ENCODE assay signal across 8 cellular contexts in genomic region chr17:75784473-75785015, GRCh38. TPM values are rescaled to one million over a fixed set of nuclear protein-coding genes. Genes with fewer than 3 reads are reported as not detected.
DNase-seq lines count a peak whose midpoint lies in the region; ATAC-seq and TF ChIP-seq lines count a peak whose summit lies in the region.

A gene with protein sequence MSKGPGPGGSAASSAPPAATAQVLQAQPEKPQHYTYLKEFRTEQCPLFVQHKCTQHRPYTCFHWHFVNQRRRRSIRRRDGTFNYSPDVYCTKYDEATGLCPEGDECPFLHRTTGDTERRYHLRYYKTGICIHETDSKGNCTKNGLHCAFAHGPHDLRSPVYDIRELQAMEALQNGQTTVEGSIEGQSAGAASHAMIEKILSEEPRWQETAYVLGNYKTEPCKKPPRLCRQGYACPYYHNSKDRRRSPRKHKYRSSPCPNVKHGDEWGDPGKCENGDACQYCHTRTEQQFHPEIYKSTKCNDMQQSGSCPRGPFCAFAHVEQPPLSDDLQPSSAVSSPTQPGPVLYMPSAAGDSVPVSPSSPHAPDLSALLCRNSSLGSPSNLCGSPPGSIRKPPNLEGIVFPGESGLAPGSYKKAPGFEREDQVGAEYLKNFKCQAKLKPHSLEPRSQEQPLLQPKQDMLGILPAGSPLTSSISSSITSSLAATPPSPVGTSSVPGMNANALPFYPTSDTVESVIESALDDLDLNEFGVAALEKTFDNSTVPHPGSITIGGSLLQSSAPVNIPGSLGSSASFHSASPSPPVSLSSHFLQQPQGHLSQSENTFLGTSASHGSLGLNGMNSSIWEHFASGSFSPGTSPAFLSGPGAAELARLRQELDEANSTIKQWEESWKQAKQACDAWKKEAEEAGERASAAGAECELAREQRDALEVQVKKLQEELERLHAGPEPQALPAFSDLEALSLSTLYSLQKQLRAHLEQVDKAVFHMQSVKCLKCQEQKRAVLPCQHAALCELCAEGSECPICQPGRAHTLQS (plus strand): TSS chr17:75784806. CDS start chr17:75784881, 75 bp downstream.

- peaks cover 49% of the 10 kb centered on the region for H3K4me1 ChIP-seq in left ventricle myocardium inferior

- H3K4me3 ChIP-seq in left ventricle myocardium inferior = peak within 1 kb of the TSS; percentile 74

- H3K27ac Mint-ChIP-seq in T-helper 2 cell treated with Interferon-gamma antibody and Interleukin-4, amounts not matched to agents 5 μg/mL and 100 μg/mL, for 36 hours = peak within 1 kb of the TSS; percentile 100
- peak within 1 kb of the TSS; percentile 96 for H3K27ac Mint-ChIP-seq in type B pancreatic cell

- H3K27me3 Mint-ChIP-seq in T-helper 2 cell treated with Interferon-gamma antibody and Interleukin-4, amounts not matched to agents 5 μg/mL and 100 μg/mL, for 36 hours (ENCODE audit: low read depth) = peaks cover 2% of the 10 kb centered on the region
- peaks cover 3% of the 10 kb centered on the region for H3K27me3 Mint-ChIP-seq in type B pancreatic cell

- H3K36me3 ChIP-seq in left ventricle myocardium inferior = no peaks in the 10 kb centered on the region

- H3K9me3 ChIP-seq in left ventricle myocardium inferior (replicated peaks) = no peaks in the 10 kb centered on the region

- ATAC-seq in HG02981 (IDR thresholded peaks at IDR 0.05; ENCODE audit: unreplicated experiment) = peak; percentile 59

- no peaks in the 10 kb centered on the region for H3K27me3 ChIP-seq in left ventricle myocardium inferior (ENCODE audit: low read depth)

- TF ChIP-seq CTCF in GM13977 (IDR thresholded peaks at IDR 0.05; ENCODE audit: extremely low read depth, insufficient read depth, missing control alignments) (no peak), left ventricle myocardium inferior (IDR thresholded peaks at IDR 0.05; ENCODE audit: borderline replicate concordance) (no peak), type B pancreatic cell (conservative IDR thresholded peaks at IDR 0.05) (no peak)

- peaks cover 14% of the 10 kb centered on the region for H3K36me3 Mint-ChIP-seq in T-helper 2 cell treated with Interferon-gamma antibody and Interleukin-4, amounts not matched to agents 5 μg/mL and 100 μg/mL, for 36 hours (ENCODE audit: low read depth)
- H3K36me3 Mint-ChIP-seq in type B pancreatic cell = peaks cover 13% of the 10 kb centered on the region

- peak within 1 kb of the TSS; percentile 100 for H3K27ac ChIP-seq in angular gyrus (ENCODE audit: low read depth, low read length)
- peak within 1 kb of the TSS; percentile 100 for H3K27ac ChIP-seq in left ventricle myocardium inferior (replicated peaks)

- intact Hi-C loops in left ventricle myocardium inferior (cut with micrococcal nuclease) = loop anchor here (5.0 kb wide), 1 partner anchor 73 kb away; the partner anchor contains the start of gene WBP2
- intact Hi-C loops in posterior vena cava (cut with DNase I) = loop anchor here in 1 of 2 donors (5.0 kb wide), 1 partner anchor 43 kb away; no protein-coding TSS in a partner anchor

- H3K4me1 Mint-ChIP-seq in T-helper 2 cell treated with Interferon-gamma antibody and Interleukin-4, amounts not matched to agents 5 μg/mL and 100 μg/mL, for 36 hours (ENCODE audit: low read depth) = peaks cover 44% of the 10 kb centered on the region
- peaks cover 37% of the 10 kb centered on the region for H3K4me1 Mint-ChIP-seq in type B pancreatic cell (ENCODE audit: unreplicated experiment)

- DNase-seq in GM13977 (ENCODE audit: low spot score) = peak; percentile 97
- DNase-seq in NCI-H2029 (lab: John Stamatoyannopoulos, UW) = peak; percentile 95
- DNase-seq in T-helper 2 cell treated with Interferon-gamma antibody and Interleukin-4, amounts not matched to agents 5 μg/mL and 100 μg/mL, for 36 hours (ENCODE audit: low spot score) = peak; percentile 95
- DNase-seq in left ventricle myocardium inferior = peak; percentile 96
- DNase-seq in posterior vena cava (ENCODE audit: low spot score) = peak; percentile 99
- peak; percentile 97 for DNase-seq in type B pancreatic cell (ENCODE audit: extremely low spot score, unreplicated experiment)

- no peaks in the 10 kb centered on the region for H3K9me3 Mint-ChIP-seq in T-helper 2 cell treated with Interferon-gamma antibody and Interleukin-4, amounts not matched to agents 5 μg/mL and 100 μg/mL, for 36 hours
- H3K9me3 Mint-ChIP-seq in type B pancreatic cell = peaks cover 5% of the 10 kb centered on the region

- H3K4me3 Mint-ChIP-seq in T-helper 2 cell treated with Interferon-gamma antibody and Interleukin-4, amounts not matched to agents 5 μg/mL and 100 μg/mL, for 36 hours = peak within 1 kb of the TSS; percentile 92
- peak within 1 kb of the TSS; percentile 94 for H3K4me3 Mint-ChIP-seq in type B pancreatic cell

- in situ Hi-C loops in GM13977 (cut with MboI; ENCODE audit: low pct_unique_long_range_greater_than_20kb, low sequenced_read_pairs, unreplicated experiment) = no loop called here

RNA-seq across cellular contexts. Expression of the gene that starts here (rescaled TPM):
- total RNA-seq in left ventricle myocardium inferior = 14.7 TPM
- total RNA-seq in posterior vena cava = 10 to 100 TPM; 23.3 to 32.9 TPM
- total RNA-seq in type B pancreatic cell (ENCODE audit: low replicate concordance) = 41.9 and 49.7 TPM in 2 replicates

Comparison
In these comparisons a context has a peak if more than half of its experiments do, and no peak if none do; other contexts are left out.
1. Peak in every context shown above with its lines: DNase-seq, ATAC-seq, H3K4me3 ChIP-seq and H3K27ac ChIP-seq.